Comparison of ENCODE assay signal across 19 cellular contexts in the genomic region with DNA sequence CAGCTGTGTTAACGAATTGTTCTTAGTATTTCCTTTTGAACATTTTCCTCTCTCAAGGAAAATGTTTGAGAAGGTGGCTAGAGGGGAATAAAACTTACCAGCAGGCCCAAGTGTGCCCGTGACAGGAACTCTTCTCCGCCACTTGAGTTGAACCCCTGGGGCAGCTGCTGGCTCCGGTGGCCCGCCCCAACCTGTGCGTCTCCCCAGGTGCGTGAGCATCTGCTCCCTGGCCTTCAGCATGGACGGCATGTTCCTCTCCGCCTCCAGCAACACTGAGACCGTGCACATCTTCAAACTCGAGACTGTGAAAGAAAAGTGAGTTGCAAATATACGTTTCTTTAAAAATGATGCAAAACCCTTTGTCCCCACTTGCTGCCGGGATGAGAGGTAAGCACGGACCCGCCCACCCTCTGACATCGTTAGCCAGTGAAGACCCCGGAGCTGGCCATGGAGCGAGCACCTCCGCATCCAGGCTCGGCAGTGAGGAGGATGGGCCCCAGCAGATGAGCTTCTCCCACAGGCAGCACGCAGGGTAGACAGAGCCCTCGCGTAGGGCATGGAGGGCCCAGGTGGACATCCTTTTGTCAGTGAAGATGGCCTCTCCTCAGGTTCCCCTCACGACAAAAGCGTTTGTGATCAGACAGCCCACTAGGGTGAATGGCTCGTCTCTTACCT.
"Had no signal": no experiment of that assay in that cellular context is flagged by ENCODE, and none has a peak within 500 bp of the region (broad histone marks: within the 10 kb centered on the region; RNA-seq: fewer than 3 reads in every experiment).

No MANE protein-coding gene starts in this region.

- H3K9me3 ChIP-seq: psoas muscle, sigmoid colon, uterus had no signal

- H3K4me1 ChIP-seq: foreskin keratinocyte, neural progenitor cell, parathyroid adenoma, psoas muscle, uterus had no signal

- H3K36me3 ChIP-seq: uterus had no signal

- H3K27ac ChIP-seq: coronary artery, foreskin keratinocyte, neural progenitor cell, parathyroid adenoma, psoas muscle, sigmoid colon, skin epidermis, uterus had no signal

- ATAC-seq: foreskin keratinocyte, left ventricle myocardium superior, natural killer cell, psoas muscle had no signal

- H3K27me3 ChIP-seq: foreskin keratinocyte, neural progenitor cell, sigmoid colon, uterus had no signal

- DNase-seq: caudate nucleus; effector CD4-positive, alpha-beta T cell; endodermal cell; erythroblast; foreskin keratinocyte; islet precursor cell; left ventricle myocardium superior; natural killer cell; psoas muscle; retina; sigmoid colon; stimulated activated CD4-positive, alpha-beta T cell treated with anti-CD3 and anti-CD28 coated beads, Interleukin-2, amount 100 ng/mL, for 48 hours; stimulated activated naive CD4-positive, alpha-beta T cell treated with Interleukin-2 at 50 U/mL for 16 hours; trophoblast cell; uterus had no signal

- H3K4me3 ChIP-seq: coronary artery, neural progenitor cell, psoas muscle, sigmoid colon, skin epidermis, uterus had no signal
